ENCODE assay signal across 21 cellular contexts in the genomic region with DNA sequence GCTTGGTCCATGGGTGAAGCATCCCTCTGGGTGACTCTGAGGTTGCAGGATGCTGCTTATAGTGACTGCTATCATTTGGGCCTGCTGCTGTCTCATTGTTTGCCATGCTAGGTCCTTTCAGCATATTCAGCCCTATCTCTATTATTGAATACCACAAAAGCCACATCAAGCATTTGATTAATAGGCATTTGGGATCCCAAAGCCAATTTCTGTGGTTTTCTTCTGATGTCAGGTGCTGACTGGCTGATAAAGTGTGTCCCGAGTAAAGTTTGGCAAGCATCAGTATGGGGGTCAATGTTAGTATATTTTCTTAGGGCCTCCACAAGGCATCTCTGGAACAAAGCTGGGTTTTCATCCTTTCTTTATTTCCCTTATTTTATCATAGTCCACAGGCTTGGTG.
A peak's percentile ranks its signal among the peaks of the same experiment; 100 is the strongest.
DNase-seq lines count a peak whose midpoint lies in the region; ATAC-seq, FAIRE-seq and TF ChIP-seq lines count a peak whose summit lies in the region.
"Had no signal": no experiment of that assay in that cellular context is flagged by ENCODE, and none has a peak within 500 bp of the region (broad histone marks: within the 10 kb centered on the region; RNA-seq: fewer than 3 reads in every experiment).

No MANE protein-coding gene starts in this region.

- peak; percentile 41 for ATAC-seq in aorta (ENCODE audit: low FRiP score)
- ATAC-seq: A549; CD8-positive, alpha-beta T cell had no signal

- no peak overlapping the region for H2BK5ac ChIP-seq in H9 (ENCODE audit: insufficient read length, low read length)

- H3K9me3 ChIP-seq in H9 (ENCODE audit: control insufficient read depth, low read depth, low read length) (no peaks in the 10 kb centered on the region), astrocyte (ENCODE audit: insufficient read depth, low read depth, low read length) (no peaks in the 10 kb centered on the region), aorta (ENCODE audit: control insufficient read depth, low read length) (no peaks in the 10 kb centered on the region)
- H3K9me3 ChIP-seq: A549; BLaER1 treated with 17β-estradiol and CSF1 and Interleukin-3, amounts not matched to agents 10 nM and 100 nM; Caco-2 had no signal

- no peak for FAIRE-seq in astrocyte (lab: Jason Lieb, UNC)
- no peak for FAIRE-seq in HTR-8/SVneo (lab: Jason Lieb, UNC)
- FAIRE-seq: A549, D721Med, G401.6, GM12891, GM18507 had no signal

- H3K23ac ChIP-seq in H9 (ENCODE audit: insufficient read length, low read depth, low read length) = no peak overlapping the region

- H3K27ac ChIP-seq in H9 (ENCODE audit: insufficient read length, low read depth, low read length) (no peak overlapping the region), astrocyte (ENCODE audit: low read depth, low read length) (no peak overlapping the region), aorta (ENCODE audit: low read depth in 1 of 2, low read length in 2 of 2) (no peak overlapping the region)
- H3K27ac ChIP-seq: 22Rv1; A549; BLaER1 treated with 17β-estradiol and CSF1 and Interleukin-3, amounts not matched to agents 10 nM and 100 nM; C4-2B had no signal

- H3K9ac ChIP-seq in H9 (ENCODE audit: extremely low read depth, insufficient read length, low read length) = no peak overlapping the region
- no peak overlapping the region for H3K9ac ChIP-seq in astrocyte (ENCODE audit: low read length)
- H3K9ac ChIP-seq: BLaER1 treated with 17β-estradiol and CSF1 and Interleukin-3, amounts not matched to agents 10 nM and 100 nM had no signal

- intact Hi-C loops in aorta (cut with DNase I) = no loop called here

- no peak overlapping the region for H3T11ph ChIP-seq in H9 (ENCODE audit: low read length)

- no CpG with 5 or more reads among the region's 1 CpG for WGBS in H9 (ENCODE audit: extremely low coverage, insufficient read length, low lambda C conversion rate)
- 50 to 60% methylated on average over 1 of the region's 1 CpG for WGBS in aorta, 2 donors

- no peak overlapping the region for H4K91ac ChIP-seq in H9 (ENCODE audit: insufficient read length, low read depth, low read length)

- no peak for TF ChIP-seq CTCF in H9 (conservative IDR thresholded peaks at IDR 0.05)
- no peak for TF ChIP-seq CTCF in astrocyte (IDR thresholded peaks at IDR 0.05; ENCODE audit: insufficient read depth, low read depth, low read length)

- no peak overlapping the region for H3K4me2 ChIP-seq in H9 (ENCODE audit: insufficient read depth, insufficient read length, low read length)
- H3K4me2 ChIP-seq in astrocyte (ENCODE audit: low read length) = no peak overlapping the region
- H3K4me2 ChIP-seq: A549; BLaER1 treated with 17β-estradiol and CSF1 and Interleukin-3, amounts not matched to agents 10 nM and 100 nM had no signal

- no peak overlapping the region; the same call in 1 of the 2 replicates for H3K14ac ChIP-seq in H9 (ENCODE audit: insufficient read depth, low read length)

- H3K4me3 Mint-ChIP-seq in H9 (no peak overlapping the region), astrocyte (ENCODE audit: unreplicated experiment) (no peak overlapping the region)
- H3K4me3 Mint-ChIP-seq: B cell; CD4-positive, alpha-beta T cell; CD8-positive, alpha-beta T cell had no signal

- H3K56ac ChIP-seq in H9 (ENCODE audit: insufficient read length, low read depth, low read length) = peak overlapping the region; percentile 59

- H2BK12ac ChIP-seq in H9 (ENCODE audit: insufficient read length, low read depth, low read length) = no peak overlapping the region

- no peak overlapping the region for H3K4ac ChIP-seq in H9 (ENCODE audit: low read depth, low read length)

- H3K27me3 Mint-ChIP-seq in H9 (ENCODE audit: low read depth) (no peaks in the 10 kb centered on the region), astrocyte (ENCODE audit: low read depth, unreplicated experiment) (no peaks in the 10 kb centered on the region)
- H3K27me3 Mint-ChIP-seq: B cell; CD4-positive, alpha-beta T cell had no signal

- DNase-seq in H9 (no peak), astrocyte (ENCODE audit: low read depth) (peak; percentile 55), aorta (no peak), HTR-8/SVneo (ENCODE audit: insufficient read length, low spot score) (no peak), NCI-H2081 (lab: John Stamatoyannopoulos, UW) (no peak)
- DNase-seq: AML-193; Caco-2; Calu3; CD4-positive, alpha-beta T cell; CD8-positive, alpha-beta T cell; DMS79 treated with DMSO at 0.1 percent for 48 hours; GF-D8 had no signal

- H3K23me2 ChIP-seq in H9 (ENCODE audit: insufficient read length, low read depth, low read length, poor library complexity, severe bottlenecking) = no peaks in the 10 kb centered on the region

- H3K4me1 Mint-ChIP-seq in H9 (no peaks in the 10 kb centered on the region; a peak in 1 of 4 replicates), astrocyte (ENCODE audit: low read depth, unreplicated experiment) (peaks cover 4% of the 10 kb centered on the region)
- H3K4me1 Mint-ChIP-seq: B cell had no signal

- H2AK5ac ChIP-seq in H9 (ENCODE audit: insufficient read length, low read length) = no peak overlapping the region

- H3K79me1 ChIP-seq in H9 (ENCODE audit: insufficient read depth, low read depth, low read length, poor library complexity, severe bottlenecking) = no peaks in the 10 kb centered on the region

- no peaks in the 10 kb centered on the region for H3K79me2 ChIP-seq in H9 (ENCODE audit: insufficient read depth, low read length)
- H3K79me2 ChIP-seq in astrocyte (ENCODE audit: insufficient read depth, low read length) = no peaks in the 10 kb centered on the region

- H3K36me3 ChIP-seq in astrocyte (ENCODE audit: insufficient read depth, low read length) = no peaks in the 10 kb centered on the region
- H3K36me3 ChIP-seq in aorta (ENCODE audit: control insufficient read depth in 1 of 2, insufficient read depth in 2 of 2, low read length in 1 of 2) = peaks cover 0 to 2% of the 10 kb centered on the region in 2 donors
- H3K36me3 ChIP-seq: BLaER1 treated with 17β-estradiol and CSF1 and Interleukin-3, amounts not matched to agents 10 nM and 100 nM had no signal

- H3K18ac ChIP-seq in H9 (ENCODE audit: insufficient read length, low read depth, low read length) = no peak overlapping the region

- peaks cover 19 to 33% (median 21%) of the 10 kb centered on the region in 3 experiments; a peak in 6 of 7 replicates for H3K36me3 Mint-ChIP-seq in H9 (ENCODE audit: insufficient read depth in 1 of 3, low read depth in 3 of 3)
- H3K36me3 Mint-ChIP-seq in astrocyte (ENCODE audit: low read depth, unreplicated experiment) = peaks cover 12% of the 10 kb centered on the region

- H3K4me3 ChIP-seq in astrocyte (ENCODE audit: insufficient read depth, low read depth, low read length) = no peak overlapping the region
- H3K4me3 ChIP-seq in aorta (ENCODE audit: low read length in 2 of 2) = no peak overlapping the region
- H3K4me3 ChIP-seq: A549; BLaER1 treated with 17β-estradiol and CSF1 and Interleukin-3, amounts not matched to agents 10 nM and 100 nM had no signal

- H2AFZ ChIP-seq in H9 (ENCODE audit: low read length) (no peak overlapping the region), astrocyte (ENCODE audit: low read depth, low read length) (no peak overlapping the region)

- no peaks in the 10 kb centered on the region for H3K9me3 Mint-ChIP-seq in H9
- H3K9me3 Mint-ChIP-seq in astrocyte (ENCODE audit: unreplicated experiment) = peaks cover 2% of the 10 kb centered on the region
- H3K9me3 Mint-ChIP-seq: CD4-positive, alpha-beta T cell had no signal

- H4K5ac ChIP-seq in H9 (ENCODE audit: insufficient read length, low read depth, low read length) = no peak overlapping the region

- no peaks in the 10 kb centered on the region for H3K4me1 ChIP-seq in H9 (ENCODE audit: insufficient read depth, low read length)
- no peaks in the 10 kb centered on the region for H3K4me1 ChIP-seq in astrocyte (ENCODE audit: insufficient read depth, low read length)
- H3K4me1 ChIP-seq in aorta (ENCODE audit: control insufficient read depth in 1 of 2, insufficient read depth in 2 of 2, low read length in 2 of 2) = peaks cover 0 to 3% of the 10 kb centered on the region in 2 donors
- H3K4me1 ChIP-seq: A549, Caco-2 had no signal

- H2BK15ac ChIP-seq in H9 (ENCODE audit: low read depth, low read length) = no peak overlapping the region

- no peak overlapping the region for H4K8ac ChIP-seq in H9 (replicated peaks; ENCODE audit: insufficient read length, low read depth, low read length)

- no peaks in the 10 kb centered on the region for H4K20me1 ChIP-seq in H9 (ENCODE audit: control insufficient read depth, insufficient read depth, insufficient read length)
- no peaks in the 10 kb centered on the region for H4K20me1 ChIP-seq in astrocyte (ENCODE audit: insufficient read depth, low read length)
- H4K20me1 ChIP-seq: BLaER1 treated with 17β-estradiol and CSF1 and Interleukin-3, amounts not matched to agents 10 nM and 100 nM had no signal

- H3K27ac Mint-ChIP-seq in H9 (no peak overlapping the region), astrocyte (ENCODE audit: unreplicated experiment) (no peak overlapping the region)
- H3K27ac Mint-ChIP-seq: B cell; CD4-positive, alpha-beta T cell; CD8-positive, alpha-beta T cell had no signal

- no peak overlapping the region for H2BK120ac ChIP-seq in H9 (ENCODE audit: low read depth, low read length, poor library complexity, severe bottlenecking)

- H2BK20ac ChIP-seq in H9 (ENCODE audit: low read depth, low read length, poor library complexity, severe bottlenecking) = no peak overlapping the region

- H3K27me3 ChIP-seq in H9 (ENCODE audit: insufficient read depth, low read length) (no peaks in the 10 kb centered on the region), astrocyte (ENCODE audit: insufficient read depth, low read length) (no peaks in the 10 kb centered on the region), aorta (ENCODE audit: control insufficient read depth in 1 of 2, insufficient read depth in 2 of 2, low read length in 1 of 2) (no peaks in the 10 kb centered on the region)
- H3K27me3 ChIP-seq: BLaER1 treated with 17β-estradiol and CSF1 and Interleukin-3, amounts not matched to agents 10 nM and 100 nM had no signal
